In genomic region chr2:6921321-6921922, GRCh38 we compare ENCODE assay signal across 1 cellular context.
TF ChIP-seq lines count a peak whose summit lies in the region.

No MANE protein-coding gene starts in this region.

TF ChIP-seq in HepG2, 621 proteins besides CTCF, POLR2A, EP300 and RAD21 (continued from another document and continues in another):
- TF ChIP-seq TRIM22 (IDR thresholded peaks at IDR 0.05) (no peak), TP53 (CRISPR knock-in tag; conservative IDR thresholded peaks at IDR 0.05) (no peak), CCAR2 (optimal IDR thresholded peaks at IDR 0.05; ENCODE audit: low read depth, low read length) (no peak), ZNF512 (CRISPR knock-in tag; IDR thresholded peaks at IDR 0.05) (no peak), ZSCAN31 (CRISPR knock-in tag; IDR thresholded peaks at IDR 0.05; ENCODE audit: low read depth) (peak; percentile 92), ZBTB3 (CRISPR knock-in tag; IDR thresholded peaks at IDR 0.05; ENCODE audit: borderline replicate concordance, low read depth) (no peak), CAMTA2 (CRISPR knock-in tag; IDR thresholded peaks at IDR 0.05; ENCODE audit: borderline replicate concordance) (no peak), PHF21A (CRISPR knock-in tag; IDR thresholded peaks at IDR 0.05) (peak; percentile 97), ZNF451 (CRISPR knock-in tag; IDR thresholded peaks at IDR 0.05) (peak; percentile 30; the same call in 1 of the 2 replicates), SRSF4 (IDR thresholded peaks at IDR 0.05; ENCODE audit: low read depth, low read length, poor library complexity, severe bottlenecking) (no peak), ZNF740 (CRISPR knock-in tag; IDR thresholded peaks at IDR 0.05) (no peak), HNF1A (IDR thresholded peaks at IDR 0.05; ENCODE audit: low read depth) (peak; percentile 83), HNF1A (CRISPR knock-in tag; IDR thresholded peaks at IDR 0.05; ENCODE audit: borderline replicate concordance) (peak; percentile 99), FOXO4 (CRISPR knock-in tag; conservative IDR thresholded peaks at IDR 0.05) (no peak), ZNF24 (IDR thresholded peaks at IDR 0.05) (no peak), ZSCAN30 (CRISPR knock-in tag; IDR thresholded peaks at IDR 0.05) (no peak), TBX2 (CRISPR knock-in tag; IDR thresholded peaks at IDR 0.05; ENCODE audit: borderline replicate concordance) (peak; percentile 97), TCF7 (IDR thresholded peaks at IDR 0.05; ENCODE audit: low read depth) (peak; percentile 75), JUNB (CRISPR knock-in tag; IDR thresholded peaks at IDR 0.05; ENCODE audit: borderline replicate concordance) (0 out of 2 replicates have a peak, but pooled peaks have one; percentile 63), ZNF501 (CRISPR knock-in tag; IDR thresholded peaks at IDR 0.05) (peak; percentile 90), GATAD2A (CRISPR knock-in tag; IDR thresholded peaks at IDR 0.05) (peak; percentile 94), ZNF800 (CRISPR knock-in tag; IDR thresholded peaks at IDR 0.05) (no peak), BRF2 (CRISPR knock-in tag; IDR thresholded peaks at IDR 0.05) (no peak), ETV5 (CRISPR knock-in tag; IDR thresholded peaks at IDR 0.05; ENCODE audit: borderline replicate concordance) (peak; percentile 60; the same call in 1 of the 2 replicates), PHF5A (CRISPR knock-in tag; IDR thresholded peaks at IDR 0.05; ENCODE audit: low read depth, unreplicated experiment) (no peak), KDM2A (CRISPR knock-in tag; IDR thresholded peaks at IDR 0.05; ENCODE audit: borderline replicate concordance, low read depth) (peak; percentile 76), ZNF772 (CRISPR knock-in tag; IDR thresholded peaks at IDR 0.05) (peak; percentile 93), GLI4 (CRISPR knock-in tag; IDR thresholded peaks at IDR 0.05; ENCODE audit: borderline replicate concordance) (no peak), RERE (CRISPR knock-in tag; IDR thresholded peaks at IDR 0.05; ENCODE audit: low read depth) (peak; percentile 34; the same call in 1 of the 2 replicates), HMGA1 (CRISPR knock-in tag; conservative IDR thresholded peaks at IDR 0.05) (no peak), HOMEZ (CRISPR knock-in tag; IDR thresholded peaks at IDR 0.05; ENCODE audit: low read depth) (peak; percentile 91), KLF13 (CRISPR knock-in tag; IDR thresholded peaks at IDR 0.05) (no peak), PRDM15 (CRISPR knock-in tag; IDR thresholded peaks at IDR 0.05) (no peak)
